In the genomic region with DNA sequence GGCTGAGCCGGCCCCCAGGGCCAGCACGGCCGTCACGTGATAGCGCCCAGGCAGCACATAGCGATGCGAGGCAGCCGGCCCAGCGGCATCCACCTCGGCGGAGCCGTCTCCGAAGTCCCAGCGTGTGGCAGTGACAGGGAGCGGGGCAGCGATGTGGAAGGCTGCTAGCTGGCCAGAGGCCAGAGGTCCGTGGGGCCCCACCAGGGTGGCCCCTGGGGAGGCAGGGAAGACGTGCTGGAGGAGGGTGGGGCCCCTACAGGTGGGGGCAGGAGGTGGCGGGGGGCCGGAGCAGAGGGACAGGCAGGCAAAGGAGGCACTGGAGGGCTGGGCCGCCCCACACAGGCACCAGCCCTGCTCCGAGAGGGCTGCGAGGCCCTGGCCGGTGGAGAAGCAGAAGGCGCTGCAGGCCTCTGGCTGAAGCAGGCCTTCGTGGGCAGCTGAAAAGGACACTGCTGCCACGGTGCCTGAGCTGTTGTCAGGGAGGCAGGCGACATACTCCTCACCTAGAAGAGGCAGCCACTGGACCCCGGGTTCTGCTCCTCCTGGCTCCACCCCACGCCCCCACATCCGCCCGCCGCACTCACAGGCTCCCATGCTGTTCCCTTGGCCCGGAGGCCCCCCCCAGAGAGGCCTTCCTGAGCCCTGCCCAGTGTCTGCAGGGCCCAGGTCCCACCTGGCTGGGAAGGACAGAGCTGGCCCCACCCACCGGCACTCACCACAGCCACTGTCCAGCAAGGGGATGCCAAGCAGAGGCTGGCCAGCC, we compare ENCODE assay signal across 4 cellular contexts. TPM values are rescaled to one million over a fixed set of nuclear protein-coding genes. Genes with fewer than 3 reads are reported as not detected.
"Had no signal": no experiment of that assay in that cellular context is flagged by ENCODE, and none has a peak within 500 bp of the region (broad histone marks: within the 10 kb centered on the region; RNA-seq: fewer than 3 reads in every experiment).

No MANE protein-coding gene starts in this region.

RNA-seq across cellular contexts. Expression of gene RAB26, which starts 30.3 kb away (rescaled TPM):
- total RNA-seq: mononuclear cell, skeletal muscle tissue, smooth muscle cell, tibial nerve had no signal
